Comparison of ENCODE assay signal across 1 cellular context in genomic region chr10:33298110-33298509, GRCh38.
TF ChIP-seq lines count a peak whose summit lies in the region.

No MANE protein-coding gene starts in this region.

TF ChIP-seq in endothelial cell of umbilical vein, 7 proteins besides CTCF, POLR2A, EP300 and RAD21:
- TF ChIP-seq POLR2AphosphoS5 (IDR thresholded peaks at IDR 0.05; ENCODE audit: insufficient read depth, low read depth, low read length) (no peak), EZH2 (IDR thresholded peaks at IDR 0.05; ENCODE audit: borderline replicate concordance, low read depth, low read length, severe bottlenecking) (no peak), GATA2 (IDR thresholded peaks at IDR 0.05; ENCODE audit: insufficient read depth, insufficient read length, low read depth, low read length) (no peak), FOS (IDR thresholded peaks at IDR 0.05; ENCODE audit: borderline replicate concordance, insufficient read depth, low read length) (no peak), MYC (IDR thresholded peaks at IDR 0.05; ENCODE audit: low read depth, low read length) (no peak), JUN (IDR thresholded peaks at IDR 0.05; ENCODE audit: borderline replicate concordance, insufficient read depth, insufficient read length, low read depth) (no peak), MAX (IDR thresholded peaks at IDR 0.05; ENCODE audit: insufficient read depth, insufficient read length) (no peak)
